Comparison of ENCODE assay signal across 8 cellular contexts in genomic region chr10:132452216-132452650, GRCh38. TPM values are rescaled to one million over a fixed set of nuclear protein-coding genes. Genes with fewer than 3 reads are reported as not detected.
A peak's percentile ranks its signal among the peaks of the same experiment; 100 is the strongest.
DNase-seq lines count a peak whose midpoint lies in the region; ATAC-seq and TF ChIP-seq lines count a peak whose summit lies in the region.

No MANE protein-coding gene starts in this region.

- peak overlapping the region; percentile 96 for H2AK5ac ChIP-seq in neuronal stem cell (ENCODE audit: low read depth, low read length)

- no peak overlapping the region for H4K8ac ChIP-seq in neuronal stem cell (ENCODE audit: low read depth, low read length)

- H3K18ac ChIP-seq in neuronal stem cell (ENCODE audit: low read length), result peak overlapping the region; percentile 96

- H3K9ac ChIP-seq in Karpas-422 (ENCODE audit: low read length), result no peak overlapping the region
- H3K9ac ChIP-seq in neuronal stem cell (ENCODE audit: low read depth, low read length, poor library complexity), result no peak overlapping the region

- peak; percentile 13; the same call in 1 of the 2 replicates for TF ChIP-seq CTCF in BJ (IDR thresholded peaks at IDR 0.05; ENCODE audit: insufficient read depth, low read depth, low read length)
- peak in 2 of 7 experiments; percentile 13 to 16 for TF ChIP-seq CTCF in body of pancreas (IDR thresholded peaks at IDR 0.05)

- POLR2A ChIA-PET in BJ (lab: Charles Lee), result no interaction called here

- H3K79me2 ChIP-seq in Karpas-422 (ENCODE audit: low read length), result no peaks in the 10 kb centered on the region

- H3K27me3 ChIP-seq in BJ (ENCODE audit: control insufficient read depth, insufficient read depth, low read length), result no peaks in the 10 kb centered on the region; the same call in 1 of the 2 replicates
- no peaks in the 10 kb centered on the region for H3K27me3 ChIP-seq in Karpas-422 (ENCODE audit: low read length)
- no peaks in the 10 kb centered on the region for H3K27me3 ChIP-seq in body of pancreas
- H3K27me3 ChIP-seq in neuronal stem cell (ENCODE audit: control insufficient read depth in 3 of 3, insufficient read depth in 3 of 3, low read depth in 1 of 3, low read length in 3 of 3), result peaks cover 0 to 24% (median 0%) of the 10 kb centered on the region in 3 experiments

- H3K23ac ChIP-seq in neuronal stem cell (ENCODE audit: low read depth, low read length, poor library complexity), result peak overlapping the region; percentile 89

- no peak overlapping the region for H3K14ac ChIP-seq in neuronal stem cell (ENCODE audit: low read length)

- H2BK5ac ChIP-seq in neuronal stem cell (ENCODE audit: low read length), result no peak overlapping the region

- no peaks in the 10 kb centered on the region for H4K20me1 ChIP-seq in Karpas-422 (ENCODE audit: insufficient read depth, low read depth, low read length)

- DNase-seq in BJ (ENCODE audit: low read depth) (no peak), Karpas-422 (peak; percentile 40), body of pancreas (no peak), neuronal stem cell (ENCODE audit: low spot score) (no peak), NCI-H1105 (lab: John Stamatoyannopoulos, UW) (no peak), kidney glomerular epithelial cell (lab: John Stamatoyannopoulos, UW) (no peak), GM19240 (ENCODE audit: insufficient read length, low spot score) (no peak), NAMALWA (ENCODE audit: low spot score) (no peak)

- ATAC-seq in body of pancreas, result no peak

- H3K4me3 ChIP-seq in BJ (ENCODE audit: low read depth, low read length) (no peak overlapping the region), Karpas-422 (ENCODE audit: low read length) (no peak overlapping the region), body of pancreas (no peak overlapping the region), neuronal stem cell (ENCODE audit: low read length in 2 of 2) (no peak overlapping the region)

- H3K9me2 ChIP-seq in Karpas-422 (replicated peaks; ENCODE audit: insufficient read depth, low read length), result no peaks in the 10 kb centered on the region

- H3K27ac ChIP-seq in Karpas-422 (ENCODE audit: low read length) (no peak overlapping the region), body of pancreas (peak overlapping the region; percentile 18 to 66 (median 54)), neuronal stem cell (replicated peaks; ENCODE audit: low read length) (no peak overlapping the region)

- peak overlapping the region; percentile 18 for H2BK120ac ChIP-seq in neuronal stem cell (ENCODE audit: low read depth, low read length)

- no peaks in the 10 kb centered on the region for H3K36me3 ChIP-seq in BJ (ENCODE audit: control insufficient read depth, insufficient read depth, low read length)
- H3K36me3 ChIP-seq in Karpas-422 (ENCODE audit: insufficient read depth, low read length), result no peaks in the 10 kb centered on the region
- no peaks in the 10 kb centered on the region for H3K36me3 ChIP-seq in body of pancreas (replicated peaks in 1 of 2; ENCODE audit: insufficient read depth in 1 of 2, low read depth in 2 of 2)
- no peaks in the 10 kb centered on the region for H3K36me3 ChIP-seq in neuronal stem cell (replicated peaks in 1 of 2; ENCODE audit: control insufficient read depth in 2 of 2, insufficient read depth in 2 of 2, low read length in 2 of 2)

- H3K4me2 ChIP-seq in Karpas-422 (ENCODE audit: low read depth, low read length, poor library complexity, severe bottlenecking) (no peak overlapping the region), neuronal stem cell (ENCODE audit: insufficient read depth, low read length, poor library complexity, severe bottlenecking) (no peak overlapping the region)

- TF ChIP-seq POLR2A in body of pancreas (IDR thresholded peaks at IDR 0.05), result no peak

- peak overlapping the region; percentile 53 for H3K4ac ChIP-seq in neuronal stem cell (ENCODE audit: low read length)

- WGBS in body of pancreas, 2 donors, result 60 to 82% methylated on average over 1 to 12 of the region's 14 CpGs
- no CpG with 5 or more reads among the region's 14 CpGs for WGBS in neuronal stem cell (ENCODE audit: extremely low coverage in 2 of 2, insufficient read length in 2 of 2, insufficient replicate concordance in 1 of 2), 2 donors

- peaks cover 24% of the 10 kb centered on the region for H3K4me1 ChIP-seq in Karpas-422 (ENCODE audit: low read length)
- peaks cover 40% of the 10 kb centered on the region for H3K4me1 ChIP-seq in body of pancreas
- peaks cover 15 to 17% of the 10 kb centered on the region in 2 donors for H3K4me1 ChIP-seq in neuronal stem cell (ENCODE audit: control insufficient read depth in 2 of 2, insufficient read depth in 1 of 2, low read depth in 1 of 2, low read length in 2 of 2)

- H2BK12ac ChIP-seq in neuronal stem cell (ENCODE audit: low read length), result peak overlapping the region; percentile 94

- H4K91ac ChIP-seq in neuronal stem cell (ENCODE audit: low read depth, low read length, poor library complexity), result no peak overlapping the region

- H3K9me3 ChIP-seq in Karpas-422 (ENCODE audit: low read length), result no peaks in the 10 kb centered on the region
- no peaks in the 10 kb centered on the region for H3K9me3 ChIP-seq in body of pancreas
- no peaks in the 10 kb centered on the region for H3K9me3 ChIP-seq in neuronal stem cell (replicated peaks in 1 of 2; ENCODE audit: control insufficient read depth in 2 of 2, insufficient read depth in 1 of 2, low read depth in 1 of 2, low read length in 2 of 2)

- intact Hi-C loops in body of pancreas (cut with DNase I), result loop anchor here (2.0 kb wide), 1 partner anchor 67 kb away; no protein-coding TSS in a partner anchor

- CTCF ChIA-PET in BJ (lab: Yijun Ruan, JAX), result interaction anchor here (0.6 to 4.0 kb wide), 9 partner anchors 9 to 233 kb away, joined by 3 to 20 read pairs (median 4); no protein-coding TSS in a partner anchor

- no peak overlapping the region for H2AFZ ChIP-seq in Karpas-422 (ENCODE audit: low read length)
- peak overlapping the region; percentile 80 for H2AFZ ChIP-seq in neuronal stem cell (ENCODE audit: low read length)

- peak overlapping the region; percentile 98 for H2BK15ac ChIP-seq in neuronal stem cell (ENCODE audit: low read length)

- peaks cover 2% of the 10 kb centered on the region for H3K79me1 ChIP-seq in neuronal stem cell (ENCODE audit: low read depth, low read length)

RNA-seq across cellular contexts. Expression of gene PWWP2B, which starts 55.2 kb away (rescaled TPM):
- polyA plus RNA-seq in BJ (2011; rRNA removed), result 1.6 and 2.7 TPM in 2 replicates
- polyA minus RNA-seq in BJ (2011; rRNA and poly(A)+ RNA removed), result 0.66 and 0.77 TPM in 2 replicates
- total RNA-seq in Karpas-422 (2014; rRNA removed; shearing (Covaris generic); ENCODE audit: low replicate concordance), result 1.4 and 3.7 TPM in 2 replicates
- total RNA-seq in body of pancreas, result 10 to 100 TPM; 31.9 to 46.5 TPM
- 2.1 TPM for polyA plus RNA-seq in neuronal stem cell (2013, experiment 1 of 2)
- 2.0 TPM for polyA plus RNA-seq in neuronal stem cell (2013, experiment 2 of 2)

Comparison
In these comparisons a context has a peak if more than half of its experiments do, and no peak if none do; other contexts are left out.
1. H3K27ac ChIP-seq: peak in body of pancreas (4 of 4); none in Karpas-422 (single experiment) and neuronal stem cell (single experiment).